In the genomic region with DNA sequence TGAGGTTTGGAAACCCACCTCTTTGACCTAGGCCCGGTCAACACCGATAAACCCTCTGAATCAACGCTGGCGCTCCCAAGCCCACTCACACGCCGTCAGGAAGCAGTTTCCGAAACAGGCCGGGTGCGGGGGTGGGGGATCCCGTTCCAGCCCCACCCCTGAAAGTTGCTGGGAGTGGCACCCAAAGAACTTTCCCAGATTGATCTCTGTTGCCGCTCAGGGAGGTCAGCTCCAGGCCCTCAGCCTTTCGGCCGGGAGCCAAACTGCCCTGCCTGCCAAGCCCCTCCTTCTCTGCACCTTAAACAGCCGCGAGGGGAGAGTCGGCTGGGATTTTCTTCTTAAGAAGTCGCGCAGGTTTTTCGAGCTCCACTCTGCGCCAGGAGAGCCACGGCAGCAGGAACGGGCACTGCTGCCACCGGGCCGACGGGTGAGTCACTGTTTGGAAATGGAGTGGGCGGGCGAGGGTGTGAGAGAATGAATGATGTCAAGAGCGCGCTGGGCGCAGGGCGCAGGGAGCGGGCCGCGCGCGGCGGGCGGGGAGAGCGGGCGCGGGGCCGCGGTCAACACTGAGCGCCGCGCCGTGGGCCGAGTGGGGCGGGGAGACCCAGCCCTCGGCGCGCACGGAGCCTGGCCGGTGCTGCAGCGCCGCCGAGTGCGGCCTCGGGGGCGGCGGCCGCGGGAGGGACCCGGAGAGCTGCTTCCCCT, we compare ENCODE assay signal across 8 cellular contexts.
DNase-seq lines count a peak whose midpoint lies in the region; ATAC-seq and TF ChIP-seq lines count a peak whose summit lies in the region.

A gene (plus strand): TSS at position 566 of the 705 bp plus-strand sequence. CDS start 70,622 bp downstream, outside the sequence.

- no peak for TF ChIP-seq POLR2A in erythroblast (IDR thresholded peaks at IDR 0.05; ENCODE audit: low read length)

- ATAC-seq in HG02678 (IDR thresholded peaks at IDR 0.05; ENCODE audit: unreplicated experiment), result peak; percentile 78

- DNase-seq in NCI-H2227 (lab: John Stamatoyannopoulos, UW; ENCODE audit: unreplicated experiment), result peak; percentile 16
- DNase-seq in NCI-H2227 treated with DMSO at 0.1 percent for 48 hours (lab: John Stamatoyannopoulos, UW), result no peak
- DNase-seq in NCI-H1105 treated with DMSO at 0.1 percent for 48 hours (lab: John Stamatoyannopoulos, UW), result peak; percentile 21
- peak; percentile 80 for DNase-seq in activated CD8-positive, alpha-beta memory T cell treated with anti-CD3 and anti-CD28 coated beads, Interleukin-2, amount 50 U/mL, for 48 hours
- peak; percentile 15 to 17 for DNase-seq in erythroblast (lab: John Stamatoyannopoulos, UW)
- DNase-seq in middle frontal gyrus (ENCODE audit: extremely low spot score, low spot score), result peak; percentile 13
- DNase-seq in stimulated activated CD8-positive, alpha-beta memory T cell treated with anti-CD3 and anti-CD28 coated beads, Interleukin-2, amount 100 ng/mL, for 48 hours (ENCODE audit: low read depth in 2 of 2), result peak; percentile 55 to 59
